In the genomic region with DNA sequence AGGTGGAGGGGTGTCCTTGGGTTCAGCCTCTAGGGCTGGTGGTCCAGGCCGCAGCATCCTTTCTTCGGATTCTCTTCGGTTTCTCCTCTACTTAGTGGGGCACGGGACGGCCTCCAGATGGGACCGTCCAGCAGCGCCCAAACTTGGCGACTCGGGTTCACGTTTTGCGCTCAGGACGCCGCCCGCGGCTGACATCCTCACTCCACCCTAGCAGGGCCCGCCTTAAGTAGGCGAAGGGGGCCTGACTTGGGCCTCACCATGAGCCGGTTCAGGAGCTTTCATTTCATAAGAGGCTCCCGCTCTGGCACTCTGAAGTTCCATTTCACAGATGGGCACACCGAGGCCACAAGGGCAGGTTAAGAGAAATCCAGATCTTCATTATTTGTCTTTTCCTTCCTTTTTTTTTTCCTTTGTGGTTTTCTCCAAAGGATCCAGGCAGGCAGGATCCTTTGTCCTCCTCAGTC, we compare ENCODE assay signal across 8 cellular contexts.
DNase-seq lines count a peak whose midpoint lies in the region; ATAC-seq and TF ChIP-seq lines count a peak whose summit lies in the region.

No MANE protein-coding gene starts in this region.

- H3K9ac ChIP-seq in mucosa of rectum (ENCODE audit: low read depth in 1 of 2, low read length in 2 of 2) = peak overlapping the region; percentile 88 to 95

- H3K4me3 ChIP-seq in mucosa of rectum (ENCODE audit: low read length in 2 of 2) = peak overlapping the region; percentile 76 to 79

- H3K4me1 ChIP-seq in mucosa of rectum (ENCODE audit: control insufficient read depth in 2 of 2, insufficient read depth in 2 of 2, low read length in 2 of 2) = peaks cover 38% of the 10 kb centered on the region in 2 donors

- peaks cover 0 to 10% (median 0%) of the 10 kb centered on the region in 5 experiments for H3K9me3 Mint-ChIP-seq in brain

- peaks cover 30% of the 10 kb centered on the region for H3K4me1 Mint-ChIP-seq in brain

- H3K27me3 Mint-ChIP-seq in brain = peaks cover 49% of the 10 kb centered on the region

- intact Hi-C loops in posterior vena cava (cut with DNase I) = loop anchor here in 1 of 2 donors (5.0 kb wide), 1 partner anchor 35 kb away; a partner anchor contains a TSS

- peak overlapping the region; percentile 81 to 87 (median 83) for H3K4me3 Mint-ChIP-seq in brain

- H3K36me3 Mint-ChIP-seq in brain = no peaks in the 10 kb centered on the region

- no peak for TF ChIP-seq POLR2A in erythroblast (IDR thresholded peaks at IDR 0.05; ENCODE audit: low read length)

- no peaks in the 10 kb centered on the region for H3K9me3 ChIP-seq in mucosa of rectum (ENCODE audit: control insufficient read depth in 2 of 2, low read length in 2 of 2)

- peak overlapping the region; percentile 88 to 93 for H3K27ac ChIP-seq in mucosa of rectum (ENCODE audit: low read depth in 2 of 2, low read length in 2 of 2)

- DNase-seq in G401 (ENCODE audit: low spot score) = peak; percentile 19
- DNase-seq in erythroblast (lab: John Stamatoyannopoulos, UW) = no peak
- no peak for DNase-seq in activated CD4-positive, CD25-positive, alpha-beta regulatory T cell treated with anti-CD3 and anti-CD28 coated beads, Interleukin-2, amount 50 U/mL, for 72 hours
- DNase-seq in posterior vena cava (ENCODE audit: low spot score) = no peak

- no peak for TF ChIP-seq CTCF in brain (conservative IDR thresholded peaks at IDR 0.05)

- peak overlapping the region in 2 of 5 experiments; percentile 17 to 51 for H3K27ac Mint-ChIP-seq in brain

- in situ Hi-C loops in G401 (cut with HindIII; ENCODE audit: low sequenced_read_pairs) = no loop called here

- peaks cover 0 to 3% of the 10 kb centered on the region in 2 donors for H3K27me3 ChIP-seq in mucosa of rectum (ENCODE audit: control insufficient read depth in 2 of 2, insufficient read depth in 2 of 2, low read length in 2 of 2)

- ATAC-seq in HG03520 (IDR thresholded peaks at IDR 0.05; ENCODE audit: unreplicated experiment) = peak; percentile 10
- no peak for ATAC-seq in GM21423 (IDR thresholded peaks at IDR 0.05; ENCODE audit: unreplicated experiment)

- H3K36me3 ChIP-seq in mucosa of rectum (ENCODE audit: control insufficient read depth in 2 of 2, insufficient read depth in 2 of 2, low read length in 2 of 2) = no peaks in the 10 kb centered on the region
